1 cellular context compared by ENCODE assay signal in the genomic region with DNA sequence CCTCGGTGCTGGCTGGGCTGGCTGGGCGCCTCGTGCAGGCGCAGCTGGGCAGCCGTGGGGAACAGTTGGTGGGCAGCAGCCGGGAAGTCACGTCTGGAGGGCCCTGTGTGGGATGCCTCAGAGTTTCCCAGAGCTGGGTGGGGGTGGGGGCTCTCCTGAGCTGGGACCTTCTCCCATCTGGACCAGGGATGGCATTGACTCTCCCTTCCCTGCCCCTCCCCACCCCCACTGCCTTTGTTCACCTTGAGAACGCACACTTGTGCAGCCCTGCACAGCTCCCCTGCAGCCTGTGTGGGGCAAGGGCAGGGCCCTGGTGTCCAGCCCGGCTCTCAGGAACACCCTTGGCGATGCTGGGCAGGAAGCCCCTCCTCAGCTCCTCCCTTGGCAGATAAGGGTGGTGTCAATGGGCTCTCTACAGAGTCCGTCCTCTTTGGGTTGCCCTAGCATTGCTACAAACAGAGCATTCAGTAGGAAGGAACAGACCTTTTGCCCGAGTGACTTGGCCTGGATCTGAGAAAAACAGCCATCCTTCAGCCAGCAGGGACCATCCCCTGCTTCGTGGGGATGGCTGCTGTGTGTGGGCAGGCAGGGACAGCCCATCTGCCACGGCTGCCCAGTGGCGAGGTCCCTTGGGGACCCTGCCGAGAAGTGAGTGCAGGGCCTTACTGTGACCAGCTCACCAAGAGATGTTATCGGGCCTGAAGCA.
TF ChIP-seq lines count a peak whose summit lies in the region.

No MANE protein-coding gene starts in this region.

TF ChIP-seq in IMR-90, 13 proteins besides CTCF, POLR2A, EP300 and RAD21:
- TF ChIP-seq, protein P1, sequence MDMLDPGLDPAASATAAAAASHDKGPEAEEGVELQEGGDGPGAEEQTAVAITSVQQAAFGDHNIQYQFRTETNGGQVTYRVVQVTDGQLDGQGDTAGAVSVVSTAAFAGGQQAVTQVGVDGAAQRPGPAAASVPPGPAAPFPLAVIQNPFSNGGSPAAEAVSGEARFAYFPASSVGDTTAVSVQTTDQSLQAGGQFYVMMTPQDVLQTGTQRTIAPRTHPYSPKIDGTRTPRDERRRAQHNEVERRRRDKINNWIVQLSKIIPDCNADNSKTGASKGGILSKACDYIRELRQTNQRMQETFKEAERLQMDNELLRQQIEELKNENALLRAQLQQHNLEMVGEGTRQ (IDR thresholded peaks at IDR 0.05; ENCODE audit: low read depth, low read length) = no peak
- TF ChIP-seq RFX5 (IDR thresholded peaks at IDR 0.05; ENCODE audit: low read depth, low read length) = no peak
- no peak for TF ChIP-seq FOS (IDR thresholded peaks at IDR 0.05; ENCODE audit: low read depth, low read length)
- TF ChIP-seq SMC3 (IDR thresholded peaks at IDR 0.05; ENCODE audit: low read depth, low read length) = no peak
- TF ChIP-seq NFE2L2 (IDR thresholded peaks at IDR 0.05; ENCODE audit: low read depth, low read length) = no peak
- no peak for TF ChIP-seq MAZ (IDR thresholded peaks at IDR 0.05; ENCODE audit: borderline replicate concordance, low read depth, low read length)
- TF ChIP-seq MXI1 (IDR thresholded peaks at IDR 0.05; ENCODE audit: borderline replicate concordance, low read depth, low read length) = no peak
- TF ChIP-seq RCOR1 (IDR thresholded peaks at IDR 0.05; ENCODE audit: insufficient replicate concordance, low read length) = no peak
- TF ChIP-seq CEBPB (IDR thresholded peaks at IDR 0.05; ENCODE audit: low read depth, low read length) = no peak
- TF ChIP-seq CHD1 (IDR thresholded peaks at IDR 0.05; ENCODE audit: low read depth, low read length) = no peak
- TF ChIP-seq, protein P2, sequence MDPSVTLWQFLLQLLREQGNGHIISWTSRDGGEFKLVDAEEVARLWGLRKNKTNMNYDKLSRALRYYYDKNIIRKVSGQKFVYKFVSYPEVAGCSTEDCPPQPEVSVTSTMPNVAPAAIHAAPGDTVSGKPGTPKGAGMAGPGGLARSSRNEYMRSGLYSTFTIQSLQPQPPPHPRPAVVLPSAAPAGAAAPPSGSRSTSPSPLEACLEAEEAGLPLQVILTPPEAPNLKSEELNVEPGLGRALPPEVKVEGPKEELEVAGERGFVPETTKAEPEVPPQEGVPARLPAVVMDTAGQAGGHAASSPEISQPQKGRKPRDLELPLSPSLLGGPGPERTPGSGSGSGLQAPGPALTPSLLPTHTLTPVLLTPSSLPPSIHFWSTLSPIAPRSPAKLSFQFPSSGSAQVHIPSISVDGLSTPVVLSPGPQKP (IDR thresholded peaks at IDR 0.05; ENCODE audit: borderline replicate concordance, low read depth, low read length) = no peak
TF ChIP-seq in IMR-90: peak in this region for 0.
